Comparison of ENCODE assay signal across 20 cellular contexts in the genomic region with DNA sequence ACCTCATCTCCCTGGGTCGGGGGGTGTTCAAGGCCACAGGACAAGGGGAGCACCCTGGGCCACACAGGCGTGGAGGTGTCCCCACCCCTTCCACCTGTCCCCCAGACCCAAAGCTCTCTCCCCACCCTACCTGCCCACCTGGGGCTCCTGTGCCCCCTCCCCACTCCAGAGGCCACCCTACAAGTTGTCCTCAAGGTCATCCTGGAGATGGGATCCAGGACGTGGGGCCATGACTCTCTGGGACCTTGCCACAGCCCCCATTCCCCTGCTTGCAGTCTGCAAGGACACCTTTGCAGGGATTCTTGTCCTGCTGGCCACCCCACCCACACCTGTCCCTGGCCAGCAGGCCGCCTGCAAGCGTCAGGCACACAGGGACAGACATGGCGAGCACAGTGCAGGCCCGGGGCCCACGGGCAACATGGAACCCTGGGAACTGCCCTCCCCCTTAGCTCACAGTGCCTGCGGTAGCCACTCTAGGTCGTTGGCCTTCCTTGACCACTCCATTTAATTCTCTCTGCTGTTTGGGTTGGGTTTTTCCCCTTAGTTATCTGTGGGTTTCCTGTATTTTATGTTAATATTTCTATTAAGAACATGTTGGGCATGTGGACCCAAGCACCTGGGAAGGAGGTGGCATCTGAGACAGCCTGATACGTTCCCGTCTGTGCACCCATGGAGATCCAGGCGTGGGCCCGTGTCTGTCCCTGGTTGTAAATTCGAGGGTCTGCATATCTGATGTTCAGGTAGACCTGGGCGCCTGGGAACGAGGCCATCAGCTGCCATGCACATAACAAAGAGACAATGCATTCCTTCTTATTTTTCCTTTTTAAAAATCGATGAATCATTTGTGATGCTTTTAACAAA.
DNase-seq lines count a peak whose midpoint lies in the region; ATAC-seq and TF ChIP-seq lines count a peak whose summit lies in the region.
"Had no signal": no experiment of that assay in that cellular context is flagged by ENCODE, and none has a peak within 500 bp of the region (broad histone marks: within the 10 kb centered on the region; RNA-seq: fewer than 3 reads in every experiment).

No MANE protein-coding gene starts in this region.

- H2AK5ac ChIP-seq in neuronal stem cell (ENCODE audit: low read depth, low read length), result peak overlapping the region; percentile 44

- DNase-seq in Right ventricle myocardium superior, result peak; percentile 20
- DNase-seq in heart right ventricle, result no peak
- DNase-seq in right cardiac atrium, result peak in 2 of 3 donors; percentile 37 to 41
- DNase-seq in left ventricle myocardium inferior, result no peak
- peak; percentile 37 for DNase-seq in lower lobe of right lung
- no peak for DNase-seq in neuronal stem cell (ENCODE audit: low spot score)
- DNase-seq in natural killer cell treated with Interleukin-12 subunit alpha and Interleukin-12 subunit beta and Interleukin-15 and Interleukin-18, amount 100 ng/mL, for 72 hours (ENCODE audit: low spot score), result no peak
- DNase-seq in upper lobe of right lung, result no peak
- DNase-seq: AML-193; Caco-2; Calu3; CD4-positive, alpha-beta T cell; CD8-positive, alpha-beta T cell; DMS79 treated with DMSO at 0.1 percent for 48 hours; GF-D8 had no signal

- H3K36me3 ChIP-seq in heart right ventricle (no peaks in the 10 kb centered on the region), left ventricle myocardium inferior (no peaks in the 10 kb centered on the region), lower lobe of right lung (no peaks in the 10 kb centered on the region), neuronal stem cell (replicated peaks in 1 of 2; ENCODE audit: control insufficient read depth in 2 of 2, insufficient read depth in 2 of 2, low read length in 2 of 2) (no peaks in the 10 kb centered on the region), upper lobe of right lung (no peaks in the 10 kb centered on the region)
- H3K36me3 ChIP-seq: BLaER1 treated with 17β-estradiol and CSF1 and Interleukin-3, amounts not matched to agents 10 nM and 100 nM had no signal

- H3K4me1 ChIP-seq in heart right ventricle (peaks cover 0 to 5% (median 0%) of the 10 kb centered on the region in 9 donors), right cardiac atrium (ENCODE audit: control insufficient read depth, insufficient read depth, low read length) (no peaks in the 10 kb centered on the region), left ventricle myocardium inferior (no peaks in the 10 kb centered on the region), lower lobe of right lung (no peaks in the 10 kb centered on the region), neuronal stem cell (ENCODE audit: control insufficient read depth in 2 of 2, insufficient read depth in 1 of 2, low read depth in 1 of 2, low read length in 2 of 2) (no peaks in the 10 kb centered on the region), upper lobe of right lung (no peaks in the 10 kb centered on the region)
- H3K4me1 ChIP-seq: A549 had no signal

- H3K27ac Mint-ChIP-seq in natural killer cell treated with Interleukin-12 subunit alpha and Interleukin-12 subunit beta and Interleukin-15 and Interleukin-18, amount 100 ng/mL, for 72 hours, result no peak overlapping the region
- H3K27ac Mint-ChIP-seq: B cell; CD4-positive, alpha-beta T cell; CD8-positive, alpha-beta T cell had no signal

- ATAC-seq in Right ventricle myocardium superior (ENCODE audit: poor library complexity) (no peak), heart right ventricle (no peak), right cardiac atrium (no peak), lower lobe of right lung (no peak), upper lobe of right lung (no peak)
- ATAC-seq in natural killer cell treated with Interleukin-12 subunit alpha and Interleukin-12 subunit beta and Interleukin-15 and Interleukin-18, amount 100 ng/mL, for 72 hours, result no peak
- ATAC-seq: A549; CD8-positive, alpha-beta T cell had no signal

- peaks cover 0 to 7% (median 0%) of the 10 kb centered on the region in 11 donors for H3K9me3 ChIP-seq in heart right ventricle
- no peaks in the 10 kb centered on the region for H3K9me3 ChIP-seq in right cardiac atrium (ENCODE audit: control insufficient read depth, low read length)
- no peaks in the 10 kb centered on the region for H3K9me3 ChIP-seq in left ventricle myocardium inferior (replicated peaks)
- H3K9me3 ChIP-seq in lower lobe of right lung, result no peaks in the 10 kb centered on the region
- H3K9me3 ChIP-seq in neuronal stem cell (replicated peaks in 1 of 2; ENCODE audit: control insufficient read depth in 2 of 2, insufficient read depth in 1 of 2, low read depth in 1 of 2, low read length in 2 of 2), result no peaks in the 10 kb centered on the region
- H3K9me3 ChIP-seq in upper lobe of right lung, result no peaks in the 10 kb centered on the region
- H3K9me3 ChIP-seq: A549; BLaER1 treated with 17β-estradiol and CSF1 and Interleukin-3, amounts not matched to agents 10 nM and 100 nM; Caco-2 had no signal

- H3K36me3 Mint-ChIP-seq in natural killer cell treated with Interleukin-12 subunit alpha and Interleukin-12 subunit beta and Interleukin-15 and Interleukin-18, amount 100 ng/mL, for 72 hours, result no peaks in the 10 kb centered on the region
- H3K36me3 Mint-ChIP-seq: CD8-positive, alpha-beta T cell had no signal

- no peaks in the 10 kb centered on the region for H3K27me3 ChIP-seq in heart right ventricle
- H3K27me3 ChIP-seq in right cardiac atrium (ENCODE audit: control insufficient read depth, insufficient read depth), result no peaks in the 10 kb centered on the region
- peaks cover 12% of the 10 kb centered on the region for H3K27me3 ChIP-seq in left ventricle myocardium inferior (ENCODE audit: low read depth)
- H3K27me3 ChIP-seq in lower lobe of right lung (ENCODE audit: low read depth), result no peaks in the 10 kb centered on the region
- H3K27me3 ChIP-seq in neuronal stem cell (ENCODE audit: control insufficient read depth in 3 of 3, insufficient read depth in 3 of 3, low read depth in 1 of 3, low read length in 3 of 3), result peaks cover 0 to 3% (median 0%) of the 10 kb centered on the region in 3 experiments
- no peaks in the 10 kb centered on the region for H3K27me3 ChIP-seq in upper lobe of right lung

- H3K14ac ChIP-seq in neuronal stem cell (ENCODE audit: low read length), result no peak overlapping the region

- no peak overlapping the region for H2BK12ac ChIP-seq in neuronal stem cell (ENCODE audit: low read length)

- WGBS in heart right ventricle, 2 donors, result 94 to 97% methylated on average over 18 of the region's 18 CpGs
- WGBS in right cardiac atrium, result 93% methylated on average over 18 of the region's 18 CpGs
- WGBS in neuronal stem cell (ENCODE audit: extremely low coverage in 2 of 2, insufficient read length in 2 of 2, insufficient replicate concordance in 1 of 2), 2 donors, result no CpG with 5 or more reads among the region's 18 CpGs

- H3K18ac ChIP-seq in neuronal stem cell (ENCODE audit: low read length), result peak overlapping the region; percentile 19

- no peak for TF ChIP-seq CTCF in heart right ventricle (IDR thresholded peaks at IDR 0.05)
- TF ChIP-seq CTCF in left ventricle myocardium inferior (IDR thresholded peaks at IDR 0.05; ENCODE audit: borderline replicate concordance), result no peak
- no peak for TF ChIP-seq CTCF in lower lobe of right lung (IDR thresholded peaks at IDR 0.05)
- TF ChIP-seq CTCF in upper lobe of right lung (IDR thresholded peaks at IDR 0.05), result no peak

- H3K4me3 Mint-ChIP-seq in natural killer cell treated with Interleukin-12 subunit alpha and Interleukin-12 subunit beta and Interleukin-15 and Interleukin-18, amount 100 ng/mL, for 72 hours, result no peak overlapping the region
- H3K4me3 Mint-ChIP-seq: B cell; CD4-positive, alpha-beta T cell; CD8-positive, alpha-beta T cell had no signal

- H3K4me3 ChIP-seq in heart right ventricle (no peak overlapping the region), right cardiac atrium (ENCODE audit: low read length) (no peak overlapping the region), left ventricle myocardium inferior (no peak overlapping the region), lower lobe of right lung (no peak overlapping the region), neuronal stem cell (ENCODE audit: low read length in 2 of 2) (no peak overlapping the region), upper lobe of right lung (no peak overlapping the region)
- H3K4me3 ChIP-seq: A549; BLaER1 treated with 17β-estradiol and CSF1 and Interleukin-3, amounts not matched to agents 10 nM and 100 nM had no signal

- H4K8ac ChIP-seq in neuronal stem cell (ENCODE audit: low read depth, low read length), result no peak overlapping the region

- no peak overlapping the region for H3K4ac ChIP-seq in neuronal stem cell (ENCODE audit: low read length)

- intact Hi-C loops in Right ventricle myocardium superior (cut with DNase I) (no loop called here), heart right ventricle (cut with DNase I) (no loop called here), right cardiac atrium (cut with DNase I) (no loop called here), left ventricle myocardium inferior (cut with micrococcal nuclease) (no loop called here), lower lobe of right lung (cut with DNase I) (no loop called here), upper lobe of right lung (cut with DNase I) (no loop called here)

- no peak overlapping the region for H4K91ac ChIP-seq in neuronal stem cell (ENCODE audit: low read depth, low read length, poor library complexity)

- H2BK120ac ChIP-seq in neuronal stem cell (ENCODE audit: low read depth, low read length), result no peak overlapping the region

- no peak overlapping the region for H2BK5ac ChIP-seq in neuronal stem cell (ENCODE audit: low read length)

- H3K27ac ChIP-seq in heart right ventricle (no peak overlapping the region), right cardiac atrium (ENCODE audit: low read length) (no peak overlapping the region), left ventricle myocardium inferior (replicated peaks) (no peak overlapping the region), lower lobe of right lung (no peak overlapping the region), neuronal stem cell (replicated peaks; ENCODE audit: low read length) (no peak overlapping the region), upper lobe of right lung (no peak overlapping the region)
- H3K27ac ChIP-seq: 22Rv1; A549; BLaER1 treated with 17β-estradiol and CSF1 and Interleukin-3, amounts not matched to agents 10 nM and 100 nM; C4-2B had no signal

- no peaks in the 10 kb centered on the region for H3K79me1 ChIP-seq in neuronal stem cell (ENCODE audit: low read depth, low read length)

- H2BK15ac ChIP-seq in neuronal stem cell (ENCODE audit: low read length), result no peak overlapping the region

- no peak overlapping the region for H2AFZ ChIP-seq in neuronal stem cell (ENCODE audit: low read length)

- H3K9me3 Mint-ChIP-seq in natural killer cell treated with Interleukin-12 subunit alpha and Interleukin-12 subunit beta and Interleukin-15 and Interleukin-18, amount 100 ng/mL, for 72 hours, result no peaks in the 10 kb centered on the region
- H3K9me3 Mint-ChIP-seq: CD4-positive, alpha-beta T cell; CD8-positive, alpha-beta T cell had no signal

- H3K4me2 ChIP-seq in neuronal stem cell (ENCODE audit: insufficient read depth, low read length, poor library complexity, severe bottlenecking), result no peak overlapping the region
- H3K4me2 ChIP-seq: A549 had no signal

- no peaks in the 10 kb centered on the region for H3K27me3 Mint-ChIP-seq in natural killer cell treated with Interleukin-12 subunit alpha and Interleukin-12 subunit beta and Interleukin-15 and Interleukin-18, amount 100 ng/mL, for 72 hours
- H3K27me3 Mint-ChIP-seq: CD4-positive, alpha-beta T cell had no signal

- H3K23ac ChIP-seq in neuronal stem cell (ENCODE audit: low read depth, low read length, poor library complexity), result no peak overlapping the region

- no peak overlapping the region for H3K9ac ChIP-seq in neuronal stem cell (ENCODE audit: low read depth, low read length, poor library complexity)
- H3K9ac ChIP-seq: BLaER1 treated with 17β-estradiol and CSF1 and Interleukin-3, amounts not matched to agents 10 nM and 100 nM had no signal

- H3K4me1 Mint-ChIP-seq in natural killer cell treated with Interleukin-12 subunit alpha and Interleukin-12 subunit beta and Interleukin-15 and Interleukin-18, amount 100 ng/mL, for 72 hours (ENCODE audit: low read depth in 2 of 2), result no peaks in the 10 kb centered on the region
- H3K4me1 Mint-ChIP-seq: B cell had no signal

Comparison
In these comparisons a context has a peak if more than half of its experiments do, and no peak if none do; other contexts are left out.
1. DNase-seq: peak in Right ventricle myocardium superior (single experiment), right cardiac atrium (2 of 3) and lower lobe of right lung (single experiment); none in heart right ventricle (0 of 2), left ventricle myocardium inferior (single experiment), neuronal stem cell (single experiment), natural killer cell treated with Interleukin-12 subunit alpha and Interleukin-12 subunit beta and Interleukin-15 and Interleukin-18, amount 100 ng/mL, for 72 hours (single experiment) and upper lobe of right lung (single experiment).